In the genomic region with DNA sequence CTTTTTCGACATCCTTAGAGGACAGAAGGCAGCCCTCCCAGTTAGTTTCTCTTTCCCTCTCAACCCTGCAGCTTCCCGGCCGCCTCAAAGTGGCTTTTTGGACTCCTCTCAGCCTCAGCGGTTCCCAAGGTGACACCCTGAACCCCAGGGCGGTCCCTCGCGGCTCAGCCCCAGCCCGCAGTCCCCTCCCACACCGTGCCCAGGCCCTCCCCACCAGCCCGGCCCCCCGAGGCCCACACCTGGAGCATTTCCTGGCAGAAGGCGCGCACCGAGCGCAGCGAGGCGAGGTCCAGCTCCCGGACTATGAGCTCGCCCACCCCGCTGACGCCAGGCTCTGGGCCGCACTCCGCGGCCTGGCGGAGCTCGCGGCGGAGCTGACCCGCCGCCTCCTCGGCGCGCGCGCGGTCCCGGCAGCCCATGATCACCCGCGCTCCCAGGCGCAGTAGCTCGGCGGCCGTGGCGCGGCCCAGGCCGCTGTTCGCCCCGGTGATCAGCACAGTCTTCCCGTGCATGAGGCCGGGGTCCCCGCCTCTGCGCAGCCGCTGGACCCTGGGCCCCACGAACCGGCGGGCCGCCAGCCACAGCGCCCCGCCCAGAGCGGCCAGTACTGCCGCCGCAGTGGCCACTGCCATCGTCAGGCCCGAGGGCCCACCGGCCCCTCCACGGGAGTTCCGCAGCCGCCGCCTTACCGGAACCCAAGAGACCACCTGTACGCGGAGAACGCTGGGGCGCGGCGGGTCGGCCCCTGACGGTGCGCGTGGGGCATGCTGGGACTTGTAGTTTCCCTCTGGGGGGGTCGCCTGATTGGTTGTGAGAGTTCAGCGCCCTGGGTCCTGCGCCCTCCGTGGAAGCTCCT, we compare ENCODE assay signal across 1 cellular context.
TF ChIP-seq lines count a peak whose summit lies in the region.

A gene with protein sequence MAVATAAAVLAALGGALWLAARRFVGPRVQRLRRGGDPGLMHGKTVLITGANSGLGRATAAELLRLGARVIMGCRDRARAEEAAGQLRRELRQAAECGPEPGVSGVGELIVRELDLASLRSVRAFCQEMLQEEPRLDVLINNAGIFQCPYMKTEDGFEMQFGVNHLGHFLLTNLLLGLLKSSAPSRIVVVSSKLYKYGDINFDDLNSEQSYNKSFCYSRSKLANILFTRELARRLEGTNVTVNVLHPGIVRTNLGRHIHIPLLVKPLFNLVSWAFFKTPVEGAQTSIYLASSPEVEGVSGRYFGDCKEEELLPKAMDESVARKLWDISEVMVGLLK (minus strand): TSS at position 713 of the 856 bp plus-strand sequence. CDS start 81 bp downstream, at position 632.

TF ChIP-seq in HepG2, 621 proteins besides CTCF, POLR2A, EP300 and RAD21 (continued from another document and continues in another):
- TF ChIP-seq, protein P1, sequence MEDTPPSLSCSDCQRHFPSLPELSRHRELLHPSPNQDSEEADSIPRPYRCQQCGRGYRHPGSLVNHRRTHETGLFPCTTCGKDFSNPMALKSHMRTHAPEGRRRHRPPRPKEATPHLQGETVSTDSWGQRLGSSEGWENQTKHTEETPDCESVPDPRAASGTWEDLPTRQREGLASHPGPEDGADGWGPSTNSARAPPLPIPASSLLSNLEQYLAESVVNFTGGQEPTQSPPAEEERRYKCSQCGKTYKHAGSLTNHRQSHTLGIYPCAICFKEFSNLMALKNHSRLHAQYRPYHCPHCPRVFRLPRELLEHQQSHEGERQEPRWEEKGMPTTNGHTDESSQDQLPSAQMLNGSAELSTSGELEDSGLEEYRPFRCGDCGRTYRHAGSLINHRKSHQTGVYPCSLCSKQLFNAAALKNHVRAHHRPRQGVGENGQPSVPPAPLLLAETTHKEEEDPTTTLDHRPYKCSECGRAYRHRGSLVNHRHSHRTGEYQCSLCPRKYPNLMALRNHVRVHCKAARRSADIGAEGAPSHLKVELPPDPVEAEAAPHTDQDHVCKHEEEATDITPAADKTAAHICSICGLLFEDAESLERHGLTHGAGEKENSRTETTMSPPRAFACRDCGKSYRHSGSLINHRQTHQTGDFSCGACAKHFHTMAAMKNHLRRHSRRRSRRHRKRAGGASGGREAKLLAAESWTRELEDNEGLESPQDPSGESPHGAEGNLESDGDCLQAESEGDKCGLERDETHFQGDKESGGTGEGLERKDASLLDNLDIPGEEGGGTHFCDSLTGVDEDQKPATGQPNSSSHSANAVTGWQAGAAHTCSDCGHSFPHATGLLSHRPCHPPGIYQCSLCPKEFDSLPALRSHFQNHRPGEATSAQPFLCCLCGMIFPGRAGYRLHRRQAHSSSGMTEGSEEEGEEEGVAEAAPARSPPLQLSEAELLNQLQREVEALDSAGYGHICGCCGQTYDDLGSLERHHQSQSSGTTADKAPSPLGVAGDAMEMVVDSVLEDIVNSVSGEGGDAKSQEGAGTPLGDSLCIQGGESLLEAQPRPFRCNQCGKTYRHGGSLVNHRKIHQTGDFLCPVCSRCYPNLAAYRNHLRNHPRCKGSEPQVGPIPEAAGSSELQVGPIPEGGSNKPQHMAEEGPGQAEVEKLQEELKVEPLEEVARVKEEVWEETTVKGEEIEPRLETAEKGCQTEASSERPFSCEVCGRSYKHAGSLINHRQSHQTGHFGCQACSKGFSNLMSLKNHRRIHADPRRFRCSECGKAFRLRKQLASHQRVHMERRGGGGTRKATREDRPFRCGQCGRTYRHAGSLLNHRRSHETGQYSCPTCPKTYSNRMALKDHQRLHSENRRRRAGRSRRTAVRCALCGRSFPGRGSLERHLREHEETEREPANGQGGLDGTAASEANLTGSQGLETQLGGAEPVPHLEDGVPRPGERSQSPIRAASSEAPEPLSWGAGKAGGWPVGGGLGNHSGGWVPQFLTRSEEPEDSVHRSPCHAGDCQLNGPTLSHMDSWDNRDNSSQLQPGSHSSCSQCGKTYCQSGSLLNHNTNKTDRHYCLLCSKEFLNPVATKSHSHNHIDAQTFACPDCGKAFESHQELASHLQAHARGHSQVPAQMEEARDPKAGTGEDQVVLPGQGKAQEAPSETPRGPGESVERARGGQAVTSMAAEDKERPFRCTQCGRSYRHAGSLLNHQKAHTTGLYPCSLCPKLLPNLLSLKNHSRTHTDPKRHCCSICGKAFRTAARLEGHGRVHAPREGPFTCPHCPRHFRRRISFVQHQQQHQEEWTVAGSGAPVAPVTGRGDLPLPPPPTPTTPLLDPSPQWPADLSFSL (CRISPR knock-in tag; IDR thresholded peaks at IDR 0.05) = peak; percentile 69; the same call in 1 of the 2 replicates
- peak; percentile 95 for TF ChIP-seq RNF2 (conservative IDR thresholded peaks at IDR 0.05; ENCODE audit: low read depth)
- TF ChIP-seq, protein P2, sequence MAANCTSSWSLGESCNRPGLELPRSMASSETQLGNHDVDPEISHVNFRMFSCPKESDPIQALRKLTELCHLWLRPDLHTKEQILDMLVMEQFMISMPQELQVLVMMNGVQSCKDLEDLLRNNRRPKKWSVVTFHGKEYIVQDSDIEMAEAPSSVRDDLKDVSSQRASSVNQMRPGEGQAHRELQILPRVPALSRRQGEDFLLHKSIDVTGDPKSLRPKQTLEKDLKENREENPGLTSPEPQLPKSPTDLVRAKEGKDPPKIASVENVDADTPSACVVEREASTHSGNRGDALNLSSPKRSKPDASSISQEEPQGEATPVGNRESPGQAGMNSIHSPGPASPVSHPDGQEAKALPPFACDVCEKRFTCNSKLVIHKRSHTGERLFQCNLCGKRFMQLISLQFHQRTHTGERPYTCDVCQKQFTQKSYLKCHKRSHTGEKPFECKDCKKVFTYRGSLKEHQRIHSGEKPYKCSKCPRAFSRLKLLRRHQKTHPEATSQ (CRISPR knock-in tag; IDR thresholded peaks at IDR 0.05; ENCODE audit: borderline replicate concordance) = peak; percentile 79; the same call in 1 of the 2 replicates
- TF ChIP-seq ZNF556 (CRISPR knock-in tag; IDR thresholded peaks at IDR 0.05; ENCODE audit: borderline replicate concordance) = peak; percentile 98; the same call in 1 of the 2 replicates
- TF ChIP-seq, protein P3, sequence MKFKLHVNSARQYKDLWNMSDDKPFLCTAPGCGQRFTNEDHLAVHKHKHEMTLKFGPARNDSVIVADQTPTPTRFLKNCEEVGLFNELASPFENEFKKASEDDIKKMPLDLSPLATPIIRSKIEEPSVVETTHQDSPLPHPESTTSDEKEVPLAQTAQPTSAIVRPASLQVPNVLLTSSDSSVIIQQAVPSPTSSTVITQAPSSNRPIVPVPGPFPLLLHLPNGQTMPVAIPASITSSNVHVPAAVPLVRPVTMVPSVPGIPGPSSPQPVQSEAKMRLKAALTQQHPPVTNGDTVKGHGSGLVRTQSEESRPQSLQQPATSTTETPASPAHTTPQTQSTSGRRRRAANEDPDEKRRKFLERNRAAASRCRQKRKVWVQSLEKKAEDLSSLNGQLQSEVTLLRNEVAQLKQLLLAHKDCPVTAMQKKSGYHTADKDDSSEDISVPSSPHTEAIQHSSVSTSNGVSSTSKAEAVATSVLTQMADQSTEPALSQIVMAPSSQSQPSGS (CRISPR knock-in tag; IDR thresholded peaks at IDR 0.05) = peak; percentile 79
- TF ChIP-seq SP1 (IDR thresholded peaks at IDR 0.05) = no peak
- TF ChIP-seq SP1 (CRISPR knock-in tag; IDR thresholded peaks at IDR 0.05) = peak; percentile 82
- no peak for TF ChIP-seq NCOR1 (IDR thresholded peaks at IDR 0.05; ENCODE audit: borderline replicate concordance, low read length)
- no peak for TF ChIP-seq ZNF780A (CRISPR knock-in tag; IDR thresholded peaks at IDR 0.05)
- TF ChIP-seq NFYC (CRISPR knock-in tag; IDR thresholded peaks at IDR 0.05) = peak; percentile 90
- TF ChIP-seq RXRB (CRISPR knock-in tag; IDR thresholded peaks at IDR 0.05; ENCODE audit: borderline replicate concordance) = peak; percentile 67
- no peak for TF ChIP-seq ELF4 (CRISPR knock-in tag; IDR thresholded peaks at IDR 0.05; ENCODE audit: borderline replicate concordance)
- no peak for TF ChIP-seq SOX6 (IDR thresholded peaks at IDR 0.05)
- peak; percentile 72 for TF ChIP-seq SOX6 (CRISPR knock-in tag; IDR thresholded peaks at IDR 0.05)
- no peak for TF ChIP-seq HOXA7 (CRISPR knock-in tag; IDR thresholded peaks at IDR 0.05)
- peak; percentile 71; the same call in 1 of the 2 replicates for TF ChIP-seq ZNF543 (CRISPR knock-in tag; IDR thresholded peaks at IDR 0.05)
- TF ChIP-seq, protein P4, sequence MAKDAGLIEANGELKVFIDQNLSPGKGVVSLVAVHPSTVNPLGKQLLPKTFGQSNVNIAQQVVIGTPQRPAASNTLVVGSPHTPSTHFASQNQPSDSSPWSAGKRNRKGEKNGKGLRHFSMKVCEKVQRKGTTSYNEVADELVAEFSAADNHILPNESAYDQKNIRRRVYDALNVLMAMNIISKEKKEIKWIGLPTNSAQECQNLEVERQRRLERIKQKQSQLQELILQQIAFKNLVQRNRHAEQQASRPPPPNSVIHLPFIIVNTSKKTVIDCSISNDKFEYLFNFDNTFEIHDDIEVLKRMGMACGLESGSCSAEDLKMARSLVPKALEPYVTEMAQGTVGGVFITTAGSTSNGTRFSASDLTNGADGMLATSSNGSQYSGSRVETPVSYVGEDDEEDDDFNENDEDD (CRISPR knock-in tag; IDR thresholded peaks at IDR 0.05; ENCODE audit: borderline replicate concordance) = peak; percentile 50
- no peak for TF ChIP-seq MTA3 (CRISPR knock-in tag; IDR thresholded peaks at IDR 0.05)
- TF ChIP-seq, protein P5, sequence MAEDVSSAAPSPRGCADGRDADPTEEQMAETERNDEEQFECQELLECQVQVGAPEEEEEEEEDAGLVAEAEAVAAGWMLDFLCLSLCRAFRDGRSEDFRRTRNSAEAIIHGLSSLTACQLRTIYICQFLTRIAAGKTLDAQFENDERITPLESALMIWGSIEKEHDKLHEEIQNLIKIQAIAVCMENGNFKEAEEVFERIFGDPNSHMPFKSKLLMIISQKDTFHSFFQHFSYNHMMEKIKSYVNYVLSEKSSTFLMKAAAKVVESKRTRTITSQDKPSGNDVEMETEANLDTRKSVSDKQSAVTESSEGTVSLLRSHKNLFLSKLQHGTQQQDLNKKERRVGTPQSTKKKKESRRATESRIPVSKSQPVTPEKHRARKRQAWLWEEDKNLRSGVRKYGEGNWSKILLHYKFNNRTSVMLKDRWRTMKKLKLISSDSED (CRISPR knock-in tag; IDR thresholded peaks at IDR 0.05) = peak; percentile 88
- TF ChIP-seq TCF7L2 (IDR thresholded peaks at IDR 0.05; ENCODE audit: low read depth, low read length) = no peak
- peak; percentile 62; the same call in 1 of the 2 replicates for TF ChIP-seq PHF21A (CRISPR knock-in tag; IDR thresholded peaks at IDR 0.05)
- TF ChIP-seq RARA (CRISPR knock-in tag; IDR thresholded peaks at IDR 0.05) = peak; percentile 45
- TF ChIP-seq MYC (CRISPR knock-in tag; IDR thresholded peaks at IDR 0.05; ENCODE audit: borderline replicate concordance) = peak; percentile 80; the same call in 1 of the 2 replicates
- no peak for TF ChIP-seq ATM (IDR thresholded peaks at IDR 0.05; ENCODE audit: borderline replicate concordance)
- TF ChIP-seq, protein P6, sequence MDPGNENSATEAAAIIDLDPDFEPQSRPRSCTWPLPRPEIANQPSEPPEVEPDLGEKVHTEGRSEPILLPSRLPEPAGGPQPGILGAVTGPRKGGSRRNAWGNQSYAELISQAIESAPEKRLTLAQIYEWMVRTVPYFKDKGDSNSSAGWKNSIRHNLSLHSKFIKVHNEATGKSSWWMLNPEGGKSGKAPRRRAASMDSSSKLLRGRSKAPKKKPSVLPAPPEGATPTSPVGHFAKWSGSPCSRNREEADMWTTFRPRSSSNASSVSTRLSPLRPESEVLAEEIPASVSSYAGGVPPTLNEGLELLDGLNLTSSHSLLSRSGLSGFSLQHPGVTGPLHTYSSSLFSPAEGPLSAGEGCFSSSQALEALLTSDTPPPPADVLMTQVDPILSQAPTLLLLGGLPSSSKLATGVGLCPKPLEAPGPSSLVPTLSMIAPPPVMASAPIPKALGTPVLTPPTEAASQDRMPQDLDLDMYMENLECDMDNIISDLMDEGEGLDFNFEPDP (CRISPR knock-in tag; conservative IDR thresholded peaks at IDR 0.05) = peak; percentile 93; the same call in 1 of the 2 replicates
- no peak for TF ChIP-seq TEAD2 (CRISPR knock-in tag; IDR thresholded peaks at IDR 0.05)
- TF ChIP-seq BHLHE40 (IDR thresholded peaks at IDR 0.05; ENCODE audit: low read length) = peak; percentile 41; the same call in 1 of the 2 replicates
- no peak for TF ChIP-seq PCBP2 (optimal IDR thresholded peaks at IDR 0.05; ENCODE audit: low read depth, low read length, poor library complexity, severe bottlenecking)
- TF ChIP-seq, protein P7, sequence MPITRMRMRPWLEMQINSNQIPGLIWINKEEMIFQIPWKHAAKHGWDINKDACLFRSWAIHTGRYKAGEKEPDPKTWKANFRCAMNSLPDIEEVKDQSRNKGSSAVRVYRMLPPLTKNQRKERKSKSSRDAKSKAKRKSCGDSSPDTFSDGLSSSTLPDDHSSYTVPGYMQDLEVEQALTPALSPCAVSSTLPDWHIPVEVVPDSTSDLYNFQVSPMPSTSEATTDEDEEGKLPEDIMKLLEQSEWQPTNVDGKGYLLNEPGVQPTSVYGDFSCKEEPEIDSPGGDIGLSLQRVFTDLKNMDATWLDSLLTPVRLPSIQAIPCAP (CRISPR knock-in tag; IDR thresholded peaks at IDR 0.05; ENCODE audit: low read depth) = peak; percentile 58; the same call in 1 of the 2 replicates
- TF ChIP-seq ATF7-NPFF (CRISPR knock-in tag; IDR thresholded peaks at IDR 0.05; ENCODE audit: low read depth) = peak; percentile 95
- TF ChIP-seq, protein P8, sequence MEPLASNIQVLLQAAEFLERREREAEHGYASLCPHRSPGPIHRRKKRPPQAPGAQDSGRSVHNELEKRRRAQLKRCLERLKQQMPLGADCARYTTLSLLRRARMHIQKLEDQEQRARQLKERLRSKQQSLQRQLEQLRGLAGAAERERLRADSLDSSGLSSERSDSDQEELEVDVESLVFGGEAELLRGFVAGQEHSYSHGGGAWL (CRISPR knock-in tag; IDR thresholded peaks at IDR 0.05) = peak; percentile 93
- TF ChIP-seq PAF1 (CRISPR knock-in tag; IDR thresholded peaks at IDR 0.05) = no peak
- peak; percentile 54; the same call in 1 of the 2 replicates for TF ChIP-seq ZNF577 (CRISPR knock-in tag; IDR thresholded peaks at IDR 0.05; ENCODE audit: borderline replicate concordance, low read depth)
- TF ChIP-seq, protein P9, sequence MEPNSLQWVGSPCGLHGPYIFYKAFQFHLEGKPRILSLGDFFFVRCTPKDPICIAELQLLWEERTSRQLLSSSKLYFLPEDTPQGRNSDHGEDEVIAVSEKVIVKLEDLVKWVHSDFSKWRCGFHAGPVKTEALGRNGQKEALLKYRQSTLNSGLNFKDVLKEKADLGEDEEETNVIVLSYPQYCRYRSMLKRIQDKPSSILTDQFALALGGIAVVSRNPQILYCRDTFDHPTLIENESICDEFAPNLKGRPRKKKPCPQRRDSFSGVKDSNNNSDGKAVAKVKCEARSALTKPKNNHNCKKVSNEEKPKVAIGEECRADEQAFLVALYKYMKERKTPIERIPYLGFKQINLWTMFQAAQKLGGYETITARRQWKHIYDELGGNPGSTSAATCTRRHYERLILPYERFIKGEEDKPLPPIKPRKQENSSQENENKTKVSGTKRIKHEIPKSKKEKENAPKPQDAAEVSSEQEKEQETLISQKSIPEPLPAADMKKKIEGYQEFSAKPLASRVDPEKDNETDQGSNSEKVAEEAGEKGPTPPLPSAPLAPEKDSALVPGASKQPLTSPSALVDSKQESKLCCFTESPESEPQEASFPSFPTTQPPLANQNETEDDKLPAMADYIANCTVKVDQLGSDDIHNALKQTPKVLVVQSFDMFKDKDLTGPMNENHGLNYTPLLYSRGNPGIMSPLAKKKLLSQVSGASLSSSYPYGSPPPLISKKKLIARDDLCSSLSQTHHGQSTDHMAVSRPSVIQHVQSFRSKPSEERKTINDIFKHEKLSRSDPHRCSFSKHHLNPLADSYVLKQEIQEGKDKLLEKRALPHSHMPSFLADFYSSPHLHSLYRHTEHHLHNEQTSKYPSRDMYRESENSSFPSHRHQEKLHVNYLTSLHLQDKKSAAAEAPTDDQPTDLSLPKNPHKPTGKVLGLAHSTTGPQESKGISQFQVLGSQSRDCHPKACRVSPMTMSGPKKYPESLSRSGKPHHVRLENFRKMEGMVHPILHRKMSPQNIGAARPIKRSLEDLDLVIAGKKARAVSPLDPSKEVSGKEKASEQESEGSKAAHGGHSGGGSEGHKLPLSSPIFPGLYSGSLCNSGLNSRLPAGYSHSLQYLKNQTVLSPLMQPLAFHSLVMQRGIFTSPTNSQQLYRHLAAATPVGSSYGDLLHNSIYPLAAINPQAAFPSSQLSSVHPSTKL (CRISPR knock-in tag; IDR thresholded peaks at IDR 0.05) = peak; percentile 67; the same call in 1 of the 2 replicates
- TF ChIP-seq NFE2L1 (CRISPR knock-in tag; IDR thresholded peaks at IDR 0.05; ENCODE audit: borderline replicate concordance) = no peak
